Comparison of ENCODE assay signal across 8 cellular contexts in genomic region chr12:48104531-48104930, GRCh38. TPM values are rescaled to one million over a fixed set of nuclear protein-coding genes. Genes with fewer than 3 reads are reported as not detected.
A peak's percentile ranks its signal among the peaks of the same experiment; 100 is the strongest.
DNase-seq lines count a peak whose midpoint lies in the region; ATAC-seq, FAIRE-seq and TF ChIP-seq lines count a peak whose summit lies in the region.

No MANE protein-coding gene starts in this region.

- no peaks in the 10 kb centered on the region for H4K20me1 ChIP-seq in K562 (replicated peaks; ENCODE audit: control insufficient read depth, insufficient read depth, low read length)

- H3K9ac ChIP-seq in K562 (ENCODE audit: insufficient read depth in 1 of 2, low read depth in 2 of 2, low read length in 2 of 2) (peak overlapping the region; percentile 50 to 93), muscle layer of colon (ENCODE audit: low read length) (peak overlapping the region; percentile 94)

- no peak for TF ChIP-seq POLR2A in K562 (conservative IDR thresholded peaks at IDR 0.05)
- no peak for TF ChIP-seq POLR2A in gastroesophageal sphincter (IDR thresholded peaks at IDR 0.05)

- no peaks in the 10 kb centered on the region for H3K27me3 Mint-ChIP-seq in CD4-positive, CD25-positive, alpha-beta regulatory T cell

- H3K4me1 ChIP-seq in CD4-positive, CD25-positive, alpha-beta regulatory T cell (ENCODE audit: control insufficient read depth, insufficient read depth, low read length, poor library complexity, severe bottlenecking) = peaks cover 21% of the 10 kb centered on the region
- peaks cover 3 to 7% of the 10 kb centered on the region in 2 experiments; a peak in 3 of 5 replicates for H3K4me1 ChIP-seq in K562 (replicated peaks in 1 of 2; ENCODE audit: control insufficient read depth in 2 of 2, insufficient read depth in 2 of 2, low read length in 2 of 2)
- peaks cover 18% of the 10 kb centered on the region for H3K4me1 ChIP-seq in muscle layer of colon (ENCODE audit: insufficient read depth, low read length)
- H3K4me1 ChIP-seq in gastroesophageal sphincter = peaks cover 0 to 38% (median 5%) of the 10 kb centered on the region in 3 donors

- peak; percentile 61 for FAIRE-seq in K562 (lab: Jason Lieb, UNC)

- BruUV-seq in K562 (replicated peaks; lab: Mats Ljungman, UMichigan) = no TSS peak

- H2AFZ ChIP-seq in K562 (ENCODE audit: low read depth, low read length) = peak overlapping the region; percentile 11; the same call in 1 of the 2 replicates

- no peak for ATAC-seq in CD4-positive, CD25-positive, alpha-beta regulatory T cell (ENCODE audit: low read depth in 2 of 2)
- ATAC-seq in K562 (peak; percentile 12; the same call in 2 of the 3 replicates), gastroesophageal sphincter (no peak)

- TF ChIP-seq EP300 in K562 (IDR thresholded peaks at IDR 0.05; ENCODE audit: low read length) (no peak), gastroesophageal sphincter (IDR thresholded peaks at IDR 0.05) (no peak)

- H3K36me3 ChIP-seq in CD4-positive, CD25-positive, alpha-beta regulatory T cell (ENCODE audit: control insufficient read depth, insufficient read depth, low read length) = peaks cover 6% of the 10 kb centered on the region
- H3K36me3 ChIP-seq in K562 (ENCODE audit: control insufficient read depth, insufficient read depth, low read length) = peaks cover 11% of the 10 kb centered on the region
- peaks cover 3% of the 10 kb centered on the region for H3K36me3 ChIP-seq in muscle layer of colon (ENCODE audit: insufficient read depth, low read length)
- no peaks in the 10 kb centered on the region for H3K36me3 ChIP-seq in gastroesophageal sphincter

- H3K27me3 ChIP-seq in CD4-positive, CD25-positive, alpha-beta regulatory T cell (ENCODE audit: control insufficient read depth, insufficient read depth, low read length) = no peaks in the 10 kb centered on the region
- H3K27me3 ChIP-seq in K562 (ENCODE audit: control insufficient read depth in 2 of 2, insufficient read depth in 2 of 2, low read length in 2 of 2) = no peaks in the 10 kb centered on the region
- H3K27me3 ChIP-seq in muscle layer of colon (ENCODE audit: control insufficient read depth in 1 of 2, insufficient read depth in 2 of 2, low read length in 2 of 2) = no peaks in the 10 kb centered on the region
- H3K27me3 ChIP-seq in gastroesophageal sphincter = no peaks in the 10 kb centered on the region

- H3K4me1 Mint-ChIP-seq in CD4-positive, CD25-positive, alpha-beta regulatory T cell = peaks cover 27 to 58% (median 43%) of the 10 kb centered on the region in 4 donors

- CTCF ChIA-PET in K562 (lab: Yijun Ruan, JAX; ENCODE audit: low intra/inter-chr PET ratio) = no interaction called here

- no peaks in the 10 kb centered on the region for H3K9me1 ChIP-seq in K562 (ENCODE audit: control insufficient read depth, insufficient read depth, low read length)

- POLR2A ChIA-PET in K562 (lab: Yijun Ruan, JAX) = interaction anchor here (1.7 to 3.9 kb wide), 4 partner anchors 15 to 21 kb away, joined by 6 to 24 read pairs (median 8); partner anchors contain the start of gene PFKM

- no peak for TF ChIP-seq CTCF in K562 (IDR thresholded peaks at IDR 0.05 in 2 of 3, conservative IDR thresholded peaks at IDR 0.05 in 1 of 3; ENCODE audit: insufficient read depth in 2 of 3, low read depth in 1 of 3, low read length in 3 of 3)
- no peak for TF ChIP-seq CTCF in gastroesophageal sphincter (IDR thresholded peaks at IDR 0.05)

- H3K9me3 Mint-ChIP-seq in CD4-positive, CD25-positive, alpha-beta regulatory T cell = no peaks in the 10 kb centered on the region

- H3K4me2 ChIP-seq in K562 (ENCODE audit: insufficient read depth, low read length) = peak overlapping the region; percentile 96

- TF ChIP-seq RAD21 in K562 (CRISPR knock-in tag; conservative IDR thresholded peaks at IDR 0.05 in 1 of 2, IDR thresholded peaks at IDR 0.05 in 1 of 2) = no peak

- in situ Hi-C loops in K562 (cut with MboI) = no loop called here

- peak overlapping the region; percentile 86 for H3K4me3 ChIP-seq in CD4-positive, CD25-positive, alpha-beta regulatory T cell (ENCODE audit: low read depth, low read length)
- H3K4me3 ChIP-seq in K562 (peak overlapping the region; percentile 86), muscle layer of colon (ENCODE audit: low read depth in 1 of 2, low read length in 2 of 2) (peak overlapping the region in 1 of 2 donors; percentile 98), gastroesophageal sphincter (peak overlapping the region in 1 of 2 donors; percentile 75)

- H3K27ac Mint-ChIP-seq in CD4-positive, CD25-positive, alpha-beta regulatory T cell = peak overlapping the region; percentile 52 to 98 (median 96)

- WGBS in K562 (ENCODE audit: insufficient coverage, low coverage, missing lambda C conversion rate) = 3% methylated on average over 4 of the region's 4 CpGs
- 58 to 73% methylated on average over 2 to 4 of the region's 4 CpGs for WGBS in gastroesophageal sphincter (ENCODE audit: low coverage in 1 of 2), 2 donors

- H3K27ac ChIP-seq in CD4-positive, CD25-positive, alpha-beta regulatory T cell (ENCODE audit: insufficient read depth, low read length, poor library complexity, severe bottlenecking) = peak overlapping the region; percentile 96
- H3K27ac ChIP-seq in K562 (ENCODE audit: extremely low read depth, low read depth, low read length) (peak overlapping the region; percentile 96), muscle layer of colon (ENCODE audit: low read depth, low read length) (no peak overlapping the region), gastroesophageal sphincter (no peak overlapping the region)

- intact Hi-C loops in K562 (cut with micrococcal nuclease) = no loop called here

- peak overlapping the region; percentile 88 to 97 (median 93) for H3K4me3 Mint-ChIP-seq in CD4-positive, CD25-positive, alpha-beta regulatory T cell

- peaks cover 61% of the 10 kb centered on the region for H3K79me2 ChIP-seq in K562 (ENCODE audit: control insufficient read depth, insufficient read depth, low read length)

- peaks cover 4% of the 10 kb centered on the region for H3K36me3 Mint-ChIP-seq in CD4-positive, CD25-positive, alpha-beta regulatory T cell

- no peak for DNase-seq in CD4-positive, CD25-positive, alpha-beta regulatory T cell
- DNase-seq in HPDE6-E6E7 (ENCODE audit: extremely low spot score) (peak; percentile 39), K562 (ENCODE audit: extremely low read depth in 1 of 4, low spot score in 3 of 4) (peak in 2 of 4 experiments; percentile 20 to 40), NCI-H2227 treated with DMSO at 0.1 percent for 48 hours (lab: John Stamatoyannopoulos, UW) (no peak), ecto neural progenitor cell (ENCODE audit: low spot score) (no peak)
- no peak for DNase-seq in activated effector memory CD4-positive, alpha-beta T cell treated with Interleukin-2 at 50 U/mL for 16 hours

- H3K9me3 ChIP-seq in CD4-positive, CD25-positive, alpha-beta regulatory T cell (ENCODE audit: control insufficient read depth in 2 of 2, low read length in 2 of 2) = no peaks in the 10 kb centered on the region
- H3K9me3 ChIP-seq in K562 (replicated peaks; ENCODE audit: control insufficient read depth, insufficient read depth, low read depth, low read length) (no peaks in the 10 kb centered on the region), muscle layer of colon (ENCODE audit: low read length) (no peaks in the 10 kb centered on the region), gastroesophageal sphincter (no peaks in the 10 kb centered on the region)

RNA-seq across cellular contexts. Expression of gene SENP1, which starts 1.3 kb away (rescaled TPM):
- 25.1 TPM for total RNA-seq in CD4-positive, CD25-positive, alpha-beta regulatory T cell
- polyA plus RNA-seq in CD4-positive, CD25-positive, alpha-beta regulatory T cell = 10 to 100 TPM; 10.7 to 14.6 (median 12.0) TPM
- 50.0 and 112 TPM in 2 replicates for total RNA-seq in K562 (2011; cell fraction: chromatin; rRNA removed; ENCODE audit: low replicate concordance)
- total RNA-seq in K562 (2011; cell fraction: nucleolus; rRNA removed) = 24.0 and 36.5 TPM in 2 replicates
- 41.8 and 50.5 TPM in 2 replicates for total RNA-seq in K562 (2011; cell fraction: nucleoplasm; rRNA removed)
- total RNA-seq in K562 (2014; rRNA removed) (23.3 and 24.0 TPM in 2 replicates), K562 (2014; rRNA removed; fragmentation: Illumina TruSeq; extraction: Trizol) (44.0 and 48.4 TPM in 2 replicates), K562 (2015; rRNA removed; fragmentation: Illumina TruSeq; extraction: Trizol) (46.7 and 48.5 TPM in 2 replicates), K562 (2021) (36.3 and 38.4 TPM in 2 replicates), gastroesophageal sphincter (10 to 100 TPM; 17.3 to 23.8 (median 20.7) TPM)
- polyA plus RNA-seq in K562 (2011; rRNA removed) (42.1 and 59.0 TPM in 2 replicates), K562 (2014; fragmentation: Illumina TruSeq; extraction: Trizol) (34.3 and 37.6 TPM in 2 replicates), K562 (2014; fragmentation: Nextera tagmentation; extraction: Ambion mirVana) (10 to 100 TPM; 15.5 to 19.3 TPM), K562 (2014; rRNA removed) (20.5 and 26.5 TPM in 2 replicates)
- 18.7 and 27.0 TPM in 2 replicates for polyA plus RNA-seq in K562 (2011; cell fraction: cytosol; rRNA removed)
- 25.3 and 26.7 TPM in 2 replicates for polyA plus RNA-seq in K562 (2011; cell fraction: nucleus; rRNA removed)
- 17.8 and 20.0 TPM in 2 replicates for polyA plus RNA-seq in K562 (2012)
- 84.6 and 89.5 TPM in 2 replicates for polyA minus RNA-seq in K562 (2011; rRNA and poly(A)+ RNA removed)
- 26.4 and 28.7 TPM in 2 replicates for polyA minus RNA-seq in K562 (2011; cell fraction: cytosol; rRNA and poly(A)+ RNA removed)
- 26.0 and 48.1 TPM in 2 replicates for polyA minus RNA-seq in K562 (2011; cell fraction: nucleus; rRNA and poly(A)+ RNA removed)

RNA-seq across cellular contexts. Expression of gene PFKM, which starts 14.6 kb away (rescaled TPM):
- 13.6 TPM for total RNA-seq in CD4-positive, CD25-positive, alpha-beta regulatory T cell
- polyA plus RNA-seq in CD4-positive, CD25-positive, alpha-beta regulatory T cell = 1 to 10 TPM; 4.6 to 6.4 (median 5.4) TPM
- total RNA-seq in K562 (2011; cell fraction: chromatin; rRNA removed; ENCODE audit: low replicate concordance) = 73.6 and 118 TPM in 2 replicates
- 56.4 and 58.7 TPM in 2 replicates for total RNA-seq in K562 (2011; cell fraction: nucleolus; rRNA removed)
- total RNA-seq in K562 (2011; cell fraction: nucleoplasm; rRNA removed) = 64.6 and 72.1 TPM in 2 replicates
- total RNA-seq in K562 (2014; rRNA removed) (24.1 and 29.4 TPM in 2 replicates), K562 (2014; rRNA removed; fragmentation: Illumina TruSeq; extraction: Trizol) (31.7 and 33.4 TPM in 2 replicates), K562 (2015; rRNA removed; fragmentation: Illumina TruSeq; extraction: Trizol) (21.8 and 24.3 TPM in 2 replicates), K562 (2021) (35.2 and 39.9 TPM in 2 replicates), gastroesophageal sphincter (100 to 1,000 TPM in 1 of 4 donors, 10 to 100 TPM in 3; 64.5 to 105 (median 71.0) TPM)
- polyA plus RNA-seq in K562 (2011; rRNA removed) (30.6 and 36.2 TPM in 2 replicates), K562 (2014; fragmentation: Illumina TruSeq; extraction: Trizol) (27.7 and 33.0 TPM in 2 replicates), K562 (2014; fragmentation: Nextera tagmentation; extraction: Ambion mirVana) (10 to 100 TPM; 16.5 to 36.8 TPM), K562 (2014; rRNA removed) (26.3 and 27.5 TPM in 2 replicates)
- 29.1 and 31.3 TPM in 2 replicates for polyA plus RNA-seq in K562 (2011; cell fraction: cytosol; rRNA removed)
- 57.6 and 66.5 TPM in 2 replicates for polyA plus RNA-seq in K562 (2011; cell fraction: nucleus; rRNA removed)
- 32.7 and 38.4 TPM in 2 replicates for polyA plus RNA-seq in K562 (2012)
- 37.5 and 45.1 TPM in 2 replicates for polyA minus RNA-seq in K562 (2011; rRNA and poly(A)+ RNA removed)
- 20.0 and 20.3 TPM in 2 replicates for polyA minus RNA-seq in K562 (2011; cell fraction: cytosol; rRNA and poly(A)+ RNA removed)
- polyA minus RNA-seq in K562 (2011; cell fraction: nucleus; rRNA and poly(A)+ RNA removed) = 20.7 and 28.1 TPM in 2 replicates

RNA-seq across cellular contexts. Expression of gene ASB8, which starts 52.8 kb away (rescaled TPM):
- 46.6 TPM for total RNA-seq in CD4-positive, CD25-positive, alpha-beta regulatory T cell
- polyA plus RNA-seq in CD4-positive, CD25-positive, alpha-beta regulatory T cell = 100 to 1,000 TPM in 1 of 4 donors, 10 to 100 TPM in 3; 73.2 to 121 (median 90.0) TPM
- 29.0 and 38.0 TPM in 2 replicates for total RNA-seq in K562 (2011; cell fraction: chromatin; rRNA removed; ENCODE audit: low replicate concordance)
- 15.8 and 18.7 TPM in 2 replicates for total RNA-seq in K562 (2011; cell fraction: nucleolus; rRNA removed)
- total RNA-seq in K562 (2011; cell fraction: nucleoplasm; rRNA removed) = 25.8 and 32.9 TPM in 2 replicates
- total RNA-seq in K562 (2014; rRNA removed) (13.3 and 24.2 TPM in 2 replicates), K562 (2014; rRNA removed; fragmentation: Illumina TruSeq; extraction: Trizol) (19.6 and 30.6 TPM in 2 replicates), K562 (2015; rRNA removed; fragmentation: Illumina TruSeq; extraction: Trizol) (18.9 and 21.2 TPM in 2 replicates), K562 (2021) (18.6 and 21.6 TPM in 2 replicates), gastroesophageal sphincter (10 to 100 TPM; 37.2 to 41.6 (median 39.1) TPM)
- polyA plus RNA-seq in K562 (2011; rRNA removed) (25.1 and 26.2 TPM in 2 replicates), K562 (2014; fragmentation: Illumina TruSeq; extraction: Trizol) (19.8 and 21.0 TPM in 2 replicates), K562 (2014; fragmentation: Nextera tagmentation; extraction: Ambion mirVana) (10 to 100 TPM; 20.0 to 29.0 TPM), K562 (2014; rRNA removed) (15.8 and 24.4 TPM in 2 replicates)
- polyA plus RNA-seq in K562 (2011; cell fraction: cytosol; rRNA removed) = 19.1 and 23.0 TPM in 2 replicates
- polyA plus RNA-seq in K562 (2011; cell fraction: nucleus; rRNA removed) = 13.0 and 17.0 TPM in 2 replicates
- polyA plus RNA-seq in K562 (2012) = 17.3 and 20.3 TPM in 2 replicates
- polyA minus RNA-seq in K562 (2011; rRNA and poly(A)+ RNA removed) = 21.1 and 22.8 TPM in 2 replicates
- 10.3 and 18.6 TPM in 2 replicates for polyA minus RNA-seq in K562 (2011; cell fraction: cytosol; rRNA and poly(A)+ RNA removed)
- polyA minus RNA-seq in K562 (2011; cell fraction: nucleus; rRNA and poly(A)+ RNA removed) = 10.5 and 11.2 TPM in 2 replicates

Comparison
In these comparisons a context has a peak if more than half of its experiments do, and no peak if none do; other contexts are left out.
1. H3K27ac ChIP-seq: peak in CD4-positive, CD25-positive, alpha-beta regulatory T cell (single experiment) and K562 (single experiment); none in muscle layer of colon (single experiment) and gastroesophageal sphincter (0 of 4).